In genomic region chr17:4939554-4939803, GRCh38 we compare ENCODE assay signal across 9 cellular contexts. TPM values are rescaled to one million over a fixed set of nuclear protein-coding genes. Genes with fewer than 3 reads are reported as not detected.
DNase-seq lines count a peak whose midpoint lies in the region; ATAC-seq and TF ChIP-seq lines count a peak whose summit lies in the region.
"Had no signal": no experiment of that assay in that cellular context is flagged by ENCODE, and none has a peak within 500 bp of the region (broad histone marks: within the 10 kb centered on the region; RNA-seq: fewer than 3 reads in every experiment).

No MANE protein-coding gene starts in this region.

- no peaks in the 10 kb centered on the region for H3K9me2 ChIP-seq in DOHH2 (replicated peaks; ENCODE audit: control insufficient read depth, low read length)

- POLR2A ChIA-PET in WTC11 (lab: Charles Lee): interaction anchor here (0.6 to 2.6 kb wide), 7 partner anchors 9 to 74 kb away, joined by 3 to 38 read pairs (median 6); partner anchors contain the start of genes CHRNE, INCA1, KIF1C and PFN1

- no peak for DNase-seq in HFFc6
- no peak for DNase-seq in WTC11 (ENCODE audit: low spot score)
- no peak for DNase-seq in heart right ventricle
- DNase-seq in NCI-H510A (lab: John Stamatoyannopoulos, UW): no peak
- no peak for DNase-seq in HPDE6-E6E7 (ENCODE audit: extremely low spot score)
- DNase-seq in NCI-H345 treated with DMSO at 0.1 percent for 48 hours (lab: John Stamatoyannopoulos, UW; ENCODE audit: unreplicated experiment): no peak

- H3K27ac ChIP-seq in DOHH2 (ENCODE audit: low read depth, low read length) (peak overlapping the region; percentile 92), heart right ventricle (peak overlapping the region; percentile 89 to 98 (median 94)), skin epidermis (peak overlapping the region; percentile 68 to 100 (median 96))

- H3K36me3 Mint-ChIP-seq in HFFc6 (ENCODE audit: low read depth) (peaks cover 43% of the 10 kb centered on the region), WTC11 (peaks cover 39% of the 10 kb centered on the region)

- H3K4me1 Mint-ChIP-seq in HFFc6 (ENCODE audit: low read depth) (peaks cover 51% of the 10 kb centered on the region), WTC11 (peaks cover 25% of the 10 kb centered on the region)

- ATAC-seq in WTC11: no peak
- peak in 3 of 8 donors; percentile 0 to 9 (median 0) for ATAC-seq in heart right ventricle

- intact Hi-C loops in heart right ventricle (cut with DNase I): loop anchor here in 3 of 10 donors (1.0 to 10.0 kb wide), 2 partner anchors 30 to 45 kb away; partner anchors contain the start of gene CAMTA2 (in 2 of the 3)

- H3K36me3 ChIP-seq in DOHH2 (ENCODE audit: control insufficient read depth, low read length): peaks cover 85% of the 10 kb centered on the region
- peaks cover 0 to 63% (median 19%) of the 10 kb centered on the region in 9 donors for H3K36me3 ChIP-seq in heart right ventricle

- no peaks in the 10 kb centered on the region for H3K9me3 ChIP-seq in DOHH2 (ENCODE audit: control insufficient read depth, insufficient read depth, low read length)
- H3K9me3 ChIP-seq in heart right ventricle: no peaks in the 10 kb centered on the region

- H3K4me1 ChIP-seq in DOHH2 (ENCODE audit: control insufficient read depth, low read length) (peaks cover 51% of the 10 kb centered on the region), heart right ventricle (peaks cover 18 to 62% (median 39%) of the 10 kb centered on the region in 9 donors)

- H3K9me3 Mint-ChIP-seq in HFFc6: no peaks in the 10 kb centered on the region
- H3K9me3 Mint-ChIP-seq in WTC11: no peaks in the 10 kb centered on the region

- peaks cover 63% of the 10 kb centered on the region for H3K79me2 ChIP-seq in DOHH2 (ENCODE audit: control insufficient read depth, low read length)

- WGBS in heart right ventricle, 2 donors: 0 to 1% methylated on average over 16 of the region's 16 CpGs

- peaks cover 34% of the 10 kb centered on the region for H3F3A ChIP-seq in DOHH2 (ENCODE audit: control insufficient read depth, insufficient read depth)

- peaks cover 6% of the 10 kb centered on the region for H3K27me3 Mint-ChIP-seq in HFFc6 (ENCODE audit: insufficient read depth)
- H3K27me3 Mint-ChIP-seq in WTC11 (ENCODE audit: low read depth): no peaks in the 10 kb centered on the region

- no peaks in the 10 kb centered on the region for H3K27me3 ChIP-seq in DOHH2 (ENCODE audit: control insufficient read depth, low read length)
- no peaks in the 10 kb centered on the region for H3K27me3 ChIP-seq in heart right ventricle

- H3K4me3 ChIP-seq in DOHH2 (ENCODE audit: low read length) (peak overlapping the region; percentile 90), heart right ventricle (peak overlapping the region; percentile 50 to 95 (median 85)), skin epidermis (peak overlapping the region; percentile 42 to 89 (median 77))

- H4K20me1 ChIP-seq in DOHH2 (ENCODE audit: control insufficient read depth, insufficient read depth, low read depth, low read length): no peaks in the 10 kb centered on the region; the same call in 1 of the 2 replicates

- peak overlapping the region; percentile 94 for H3K4me2 ChIP-seq in DOHH2 (ENCODE audit: low read length)

- H3K27ac Mint-ChIP-seq in HFFc6: peak overlapping the region; percentile 100
- H3K27ac Mint-ChIP-seq in WTC11: peak overlapping the region; percentile 96

- TF ChIP-seq CTCF in DOHH2 (IDR thresholded peaks at IDR 0.05; ENCODE audit: low read depth, low read length, poor library complexity, severe bottlenecking) (no peak), HFFc6 (IDR thresholded peaks at IDR 0.05) (no peak; the same call in 1 of the 2 replicates), WTC11 (IDR thresholded peaks at IDR 0.05) (no peak), heart right ventricle (IDR thresholded peaks at IDR 0.05) (no peak)

- peak overlapping the region; percentile 95 for H3K4me3 Mint-ChIP-seq in HFFc6
- peak overlapping the region; percentile 96 for H3K4me3 Mint-ChIP-seq in WTC11

- CTCF ChIA-PET in WTC11 (lab: Charles Lee): interaction anchor here (0.7 to 2.6 kb wide), 14 partner anchors 11 to 209 kb away, joined by 3 to 38 read pairs (median 6); partner anchors contain the start of genes CAMTA2, CHRNE, ENO3 and MED11

TF ChIP-seq in WTC11, 78 proteins besides CTCF, POLR2A, EP300 and RAD21 (continues in another document):
- TF ChIP-seq USF1 (CRISPR knock-in tag; IDR thresholded peaks at IDR 0.05) (peak; percentile 10; the same call in 1 of the 2 replicates), AFF4 (CRISPR knock-in tag; IDR thresholded peaks at IDR 0.05; ENCODE audit: borderline replicate concordance) (no peak), PRRX2 (CRISPR knock-in tag; IDR thresholded peaks at IDR 0.05) (no peak), TEAD1 (CRISPR knock-in tag; IDR thresholded peaks at IDR 0.05) (no peak), CDX4 (CRISPR knock-in tag; IDR thresholded peaks at IDR 0.05; ENCODE audit: borderline replicate concordance) (no peak), SMAD4 (CRISPR knock-in tag; IDR thresholded peaks at IDR 0.05) (0 out of 2 replicates have a peak, but pooled peaks have one; percentile 22)

RNA-seq across cellular contexts. Expression of gene SLC25A11, which starts 0.4 kb away (rescaled TPM):
- 10 to 100 TPM; 61.9 to 78.6 (median 64.4) TPM for total RNA-seq in HFFc6 (2021; fragmentation: NEBNext Ultra II Directional; extraction: Animal tissue kit (Norgen Biotek cat#: 25700))
- total RNA-seq in WTC11 (2021) (73.7 to 83.3 TPM (median 76.8 TPM) in 3 replicates), heart right ventricle (100 to 1,000 TPM; 181 to 312 (median 242) TPM)
- 100 to 1,000 TPM; 126 to 127 TPM for polyA plus RNA-seq in heart right ventricle

RNA-seq across cellular contexts. Expression of gene RNF167, which starts 0.6 kb away (rescaled TPM):
- total RNA-seq in HFFc6 (2021; fragmentation: NEBNext Ultra II Directional; extraction: Animal tissue kit (Norgen Biotek cat#: 25700)): 100 to 1,000 TPM in 3 of 6 experiments, 10 to 100 TPM in 3; 88.3 to 122 (median 97.6) TPM
- total RNA-seq in WTC11 (2021) (121 to 143 TPM (median 122 TPM) in 3 replicates), heart right ventricle (100 to 1,000 TPM in 1 of 10 donors, 10 to 100 TPM in 9; 65.0 to 104 (median 80.9) TPM)
- 100 to 1,000 TPM; 132 to 202 TPM for polyA plus RNA-seq in heart right ventricle

RNA-seq across cellular contexts. Expression of gene GP1BA, which starts 7.4 kb away (rescaled TPM):
- not detected for total RNA-seq in HFFc6 (2021; fragmentation: NEBNext Ultra II Directional; extraction: Animal tissue kit (Norgen Biotek cat#: 25700))
- total RNA-seq in WTC11 (2021) (not detected in 3 replicates), heart right ventricle (under 1 TPM in 5 of 10 donors, not detected in 5; 0.15 to 0.53 (median 0.39) TPM)
- polyA plus RNA-seq in heart right ventricle: under 1 TPM; 0.04 to 0.15 TPM
- total RNA-seq: NCI-H460 had no signal

RNA-seq across cellular contexts. Expression of gene PFN1, which starts 8.9 kb away (rescaled TPM):
- 1,000 to 10,000 TPM; 1,630 to 1,970 (median 1,832) TPM for total RNA-seq in HFFc6 (2021; fragmentation: NEBNext Ultra II Directional; extraction: Animal tissue kit (Norgen Biotek cat#: 25700))
- total RNA-seq in WTC11 (2021) (1,289 to 1,315 TPM (median 1,307 TPM) in 3 replicates), heart right ventricle (100 to 1,000 TPM; 144 to 376 (median 160) TPM)
- 100 to 1,000 TPM; 170 to 830 TPM for polyA plus RNA-seq in heart right ventricle

RNA-seq across cellular contexts. Expression of gene ENO3, which starts 11.4 kb away (rescaled TPM):
- total RNA-seq in HFFc6 (2021; fragmentation: NEBNext Ultra II Directional; extraction: Animal tissue kit (Norgen Biotek cat#: 25700)): 1 to 10 TPM; 1.9 to 4.6 (median 3.2) TPM
- total RNA-seq in WTC11 (2021) (30.9 to 40.3 TPM (median 37.7 TPM) in 3 replicates), heart right ventricle (1,000 to 10,000 TPM in 2 of 10 donors, 100 to 1,000 TPM in 8; 609 to 1,418 (median 746) TPM)
- 1,000 to 10,000 TPM in 1 of 2 donors, 100 to 1,000 TPM in 1; 143 to 1,668 TPM for polyA plus RNA-seq in heart right ventricle
